Comparison of ENCODE assay signal across 1 cellular context in the genomic region with DNA sequence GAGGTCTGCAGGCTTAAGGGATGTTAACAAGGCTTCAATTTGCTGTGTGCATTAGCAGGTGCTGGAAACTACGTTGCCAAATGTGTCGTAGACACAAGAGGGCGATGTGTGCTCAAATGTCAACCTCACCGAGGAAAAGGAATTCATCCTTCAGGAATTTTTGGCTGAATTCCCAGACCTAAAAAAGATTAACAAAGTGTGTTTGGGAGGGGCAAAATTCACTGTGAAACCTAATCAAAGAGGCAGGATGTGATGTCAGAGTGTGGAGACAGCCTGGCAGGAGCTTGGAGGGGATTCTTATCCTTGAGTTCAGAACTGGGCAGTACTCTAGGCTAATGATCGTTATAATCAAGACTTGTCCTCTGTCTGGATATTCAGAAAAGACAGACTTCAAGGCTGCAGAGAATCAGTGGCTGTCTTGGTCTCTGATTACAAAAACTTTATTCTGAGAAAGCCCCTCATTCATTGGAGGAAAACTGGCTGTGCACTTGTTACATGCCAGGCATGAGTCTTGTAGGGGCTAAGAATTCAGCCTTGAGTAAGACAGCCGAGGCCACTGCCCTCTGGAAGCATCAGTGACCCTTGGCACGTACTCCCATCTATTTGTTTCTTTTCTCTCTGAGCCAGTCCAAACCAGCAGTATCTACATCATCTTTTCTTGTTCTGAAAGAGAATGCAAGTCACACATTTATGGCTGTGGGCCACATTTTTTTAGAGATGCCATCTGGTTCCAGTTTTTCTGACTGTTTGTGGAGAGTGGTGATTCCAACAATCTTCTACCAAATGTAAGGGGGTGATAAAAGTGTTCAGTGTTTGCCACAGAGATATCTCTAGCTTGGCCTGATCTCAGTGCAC.
TF ChIP-seq lines count a peak whose summit lies in the region.

No MANE protein-coding gene starts in this region.

TF ChIP-seq in HepG2, 621 proteins besides CTCF, POLR2A, EP300 and RAD21 (continued from another document and continues in another):
- no peak for TF ChIP-seq CSRNP1 (CRISPR knock-in tag; IDR thresholded peaks at IDR 0.05)
- no peak; the same call in 1 of the 2 replicates for TF ChIP-seq ZNF772 (CRISPR knock-in tag; IDR thresholded peaks at IDR 0.05)
- TF ChIP-seq RARG (CRISPR knock-in tag; IDR thresholded peaks at IDR 0.05; ENCODE audit: low read depth): no peak
- no peak for TF ChIP-seq ZNF121 (CRISPR knock-in tag; IDR thresholded peaks at IDR 0.05)
- TF ChIP-seq MEIS2 (CRISPR knock-in tag; IDR thresholded peaks at IDR 0.05): 0 out of 2 replicates have a peak, but pooled peaks have one; percentile 80
- TF ChIP-seq KMT2A (CRISPR knock-in tag; IDR thresholded peaks at IDR 0.05): peak; percentile 82; the same call in 1 of the 2 replicates
- TF ChIP-seq HNF4A (CRISPR knock-in tag; IDR thresholded peaks at IDR 0.05): peak; percentile 43; the same call in 1 of the 2 replicates
- no peak for TF ChIP-seq USF2 (IDR thresholded peaks at IDR 0.05; ENCODE audit: low read depth, low read length)
- no peak for TF ChIP-seq USF2 (CRISPR knock-in tag; IDR thresholded peaks at IDR 0.05; ENCODE audit: borderline replicate concordance)
- TF ChIP-seq SNAPC2 (CRISPR knock-in tag; IDR thresholded peaks at IDR 0.05): peak; percentile 71; the same call in 1 of the 2 replicates
- TF ChIP-seq ZBTB7B (CRISPR knock-in tag; IDR thresholded peaks at IDR 0.05): peak; percentile 78
- TF ChIP-seq JUNB (CRISPR knock-in tag; IDR thresholded peaks at IDR 0.05; ENCODE audit: borderline replicate concordance): no peak
- TF ChIP-seq ZMAT5 (CRISPR knock-in tag; IDR thresholded peaks at IDR 0.05; ENCODE audit: borderline replicate concordance, low read depth): no peak
- TF ChIP-seq, protein P1, sequence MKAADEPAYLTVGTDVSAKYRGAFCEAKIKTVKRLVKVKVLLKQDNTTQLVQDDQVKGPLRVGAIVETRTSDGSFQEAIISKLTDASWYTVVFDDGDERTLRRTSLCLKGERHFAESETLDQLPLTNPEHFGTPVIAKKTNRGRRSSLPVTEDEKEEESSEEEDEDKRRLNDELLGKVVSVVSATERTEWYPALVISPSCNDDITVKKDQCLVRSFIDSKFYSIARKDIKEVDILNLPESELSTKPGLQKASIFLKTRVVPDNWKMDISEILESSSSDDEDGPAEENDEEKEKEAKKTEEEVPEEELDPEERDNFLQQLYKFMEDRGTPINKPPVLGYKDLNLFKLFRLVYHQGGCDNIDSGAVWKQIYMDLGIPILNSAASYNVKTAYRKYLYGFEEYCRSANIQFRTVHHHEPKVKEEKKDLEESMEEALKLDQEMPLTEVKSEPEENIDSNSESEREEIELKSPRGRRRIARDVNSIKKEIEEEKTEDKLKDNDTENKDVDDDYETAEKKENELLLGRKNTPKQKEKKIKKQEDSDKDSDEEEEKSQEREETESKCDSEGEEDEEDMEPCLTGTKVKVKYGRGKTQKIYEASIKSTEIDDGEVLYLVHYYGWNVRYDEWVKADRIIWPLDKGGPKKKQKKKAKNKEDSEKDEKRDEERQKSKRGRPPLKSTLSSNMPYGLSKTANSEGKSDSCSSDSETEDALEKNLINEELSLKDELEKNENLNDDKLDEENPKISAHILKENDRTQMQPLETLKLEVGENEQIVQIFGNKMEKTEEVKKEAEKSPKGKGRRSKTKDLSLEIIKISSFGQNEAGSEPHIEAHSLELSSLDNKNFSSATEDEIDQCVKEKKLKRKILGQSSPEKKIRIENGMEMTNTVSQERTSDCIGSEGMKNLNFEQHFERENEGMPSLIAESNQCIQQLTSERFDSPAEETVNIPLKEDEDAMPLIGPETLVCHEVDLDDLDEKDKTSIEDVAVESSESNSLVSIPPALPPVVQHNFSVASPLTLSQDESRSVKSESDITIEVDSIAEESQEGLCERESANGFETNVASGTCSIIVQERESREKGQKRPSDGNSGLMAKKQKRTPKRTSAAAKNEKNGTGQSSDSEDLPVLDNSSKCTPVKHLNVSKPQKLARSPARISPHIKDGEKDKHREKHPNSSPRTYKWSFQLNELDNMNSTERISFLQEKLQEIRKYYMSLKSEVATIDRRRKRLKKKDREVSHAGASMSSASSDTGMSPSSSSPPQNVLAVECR (CRISPR knock-in tag; IDR thresholded peaks at IDR 0.05; ENCODE audit: borderline replicate concordance): peak; percentile 32; the same call in 1 of the 2 replicates
- TF ChIP-seq BORCS8-MEF2B (CRISPR knock-in tag; IDR thresholded peaks at IDR 0.05): 0 out of 2 replicates have a peak, but pooled peaks have one; percentile 24
- TF ChIP-seq ESRRA (CRISPR knock-in tag; IDR thresholded peaks at IDR 0.05; ENCODE audit: low read depth): no peak
- TF ChIP-seq ZNF432 (CRISPR knock-in tag; IDR thresholded peaks at IDR 0.05; ENCODE audit: borderline replicate concordance): no peak
- no peak for TF ChIP-seq HNRNPH1 (optimal IDR thresholded peaks at IDR 0.05; ENCODE audit: low read depth, low read length)
- peak; percentile 72; the same call in 1 of the 2 replicates for TF ChIP-seq GABPB1 (CRISPR knock-in tag; IDR thresholded peaks at IDR 0.05)
- peak; percentile 87 for TF ChIP-seq KAT8 (CRISPR knock-in tag; IDR thresholded peaks at IDR 0.05)
- TF ChIP-seq, protein P2, sequence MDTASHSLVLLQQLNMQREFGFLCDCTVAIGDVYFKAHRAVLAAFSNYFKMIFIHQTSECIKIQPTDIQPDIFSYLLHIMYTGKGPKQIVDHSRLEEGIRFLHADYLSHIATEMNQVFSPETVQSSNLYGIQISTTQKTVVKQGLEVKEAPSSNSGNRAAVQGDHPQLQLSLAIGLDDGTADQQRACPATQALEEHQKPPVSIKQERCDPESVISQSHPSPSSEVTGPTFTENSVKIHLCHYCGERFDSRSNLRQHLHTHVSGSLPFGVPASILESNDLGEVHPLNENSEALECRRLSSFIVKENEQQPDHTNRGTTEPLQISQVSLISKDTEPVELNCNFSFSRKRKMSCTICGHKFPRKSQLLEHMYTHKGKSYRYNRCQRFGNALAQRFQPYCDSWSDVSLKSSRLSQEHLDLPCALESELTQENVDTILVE (CRISPR knock-in tag; IDR thresholded peaks at IDR 0.05): peak; percentile 83
- peak; percentile 89 for TF ChIP-seq ZNF574 (CRISPR knock-in tag; IDR thresholded peaks at IDR 0.05)
- TF ChIP-seq ETV5 (CRISPR knock-in tag; IDR thresholded peaks at IDR 0.05; ENCODE audit: borderline replicate concordance): peak; percentile 87
- TF ChIP-seq, protein P3, sequence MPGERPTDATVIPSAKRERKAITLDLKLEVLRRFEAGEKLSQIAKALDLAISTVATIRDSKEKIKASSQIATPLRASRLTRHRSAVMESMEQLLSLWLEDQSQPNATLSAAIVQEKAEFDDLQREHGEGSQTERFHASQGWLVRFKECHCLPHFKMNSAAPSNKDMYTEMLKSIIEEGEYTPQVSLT (CRISPR knock-in tag; IDR thresholded peaks at IDR 0.05; ENCODE audit: borderline replicate concordance, low read depth): no peak
- TF ChIP-seq PLRG1 (conservative IDR thresholded peaks at IDR 0.05): no peak
- TF ChIP-seq ZNF598 (CRISPR knock-in tag; IDR thresholded peaks at IDR 0.05; ENCODE audit: borderline replicate concordance): no peak; the same call in 1 of the 2 replicates
- no peak for TF ChIP-seq ZNF460 (CRISPR knock-in tag; IDR thresholded peaks at IDR 0.05; ENCODE audit: borderline replicate concordance)
- TF ChIP-seq ISL2 (CRISPR knock-in tag; IDR thresholded peaks at IDR 0.05): peak; percentile 79; the same call in 1 of the 2 replicates
- no peak for TF ChIP-seq ZNF180 (CRISPR knock-in tag; IDR thresholded peaks at IDR 0.05; ENCODE audit: borderline replicate concordance, low read depth)
- TF ChIP-seq ZMYM3 (CRISPR knock-in tag; IDR thresholded peaks at IDR 0.05): 0 out of 2 replicates have a peak, but pooled peaks have one; percentile 40
- TF ChIP-seq BHLHE40 (IDR thresholded peaks at IDR 0.05; ENCODE audit: low read length): no peak
- TF ChIP-seq, protein P4, sequence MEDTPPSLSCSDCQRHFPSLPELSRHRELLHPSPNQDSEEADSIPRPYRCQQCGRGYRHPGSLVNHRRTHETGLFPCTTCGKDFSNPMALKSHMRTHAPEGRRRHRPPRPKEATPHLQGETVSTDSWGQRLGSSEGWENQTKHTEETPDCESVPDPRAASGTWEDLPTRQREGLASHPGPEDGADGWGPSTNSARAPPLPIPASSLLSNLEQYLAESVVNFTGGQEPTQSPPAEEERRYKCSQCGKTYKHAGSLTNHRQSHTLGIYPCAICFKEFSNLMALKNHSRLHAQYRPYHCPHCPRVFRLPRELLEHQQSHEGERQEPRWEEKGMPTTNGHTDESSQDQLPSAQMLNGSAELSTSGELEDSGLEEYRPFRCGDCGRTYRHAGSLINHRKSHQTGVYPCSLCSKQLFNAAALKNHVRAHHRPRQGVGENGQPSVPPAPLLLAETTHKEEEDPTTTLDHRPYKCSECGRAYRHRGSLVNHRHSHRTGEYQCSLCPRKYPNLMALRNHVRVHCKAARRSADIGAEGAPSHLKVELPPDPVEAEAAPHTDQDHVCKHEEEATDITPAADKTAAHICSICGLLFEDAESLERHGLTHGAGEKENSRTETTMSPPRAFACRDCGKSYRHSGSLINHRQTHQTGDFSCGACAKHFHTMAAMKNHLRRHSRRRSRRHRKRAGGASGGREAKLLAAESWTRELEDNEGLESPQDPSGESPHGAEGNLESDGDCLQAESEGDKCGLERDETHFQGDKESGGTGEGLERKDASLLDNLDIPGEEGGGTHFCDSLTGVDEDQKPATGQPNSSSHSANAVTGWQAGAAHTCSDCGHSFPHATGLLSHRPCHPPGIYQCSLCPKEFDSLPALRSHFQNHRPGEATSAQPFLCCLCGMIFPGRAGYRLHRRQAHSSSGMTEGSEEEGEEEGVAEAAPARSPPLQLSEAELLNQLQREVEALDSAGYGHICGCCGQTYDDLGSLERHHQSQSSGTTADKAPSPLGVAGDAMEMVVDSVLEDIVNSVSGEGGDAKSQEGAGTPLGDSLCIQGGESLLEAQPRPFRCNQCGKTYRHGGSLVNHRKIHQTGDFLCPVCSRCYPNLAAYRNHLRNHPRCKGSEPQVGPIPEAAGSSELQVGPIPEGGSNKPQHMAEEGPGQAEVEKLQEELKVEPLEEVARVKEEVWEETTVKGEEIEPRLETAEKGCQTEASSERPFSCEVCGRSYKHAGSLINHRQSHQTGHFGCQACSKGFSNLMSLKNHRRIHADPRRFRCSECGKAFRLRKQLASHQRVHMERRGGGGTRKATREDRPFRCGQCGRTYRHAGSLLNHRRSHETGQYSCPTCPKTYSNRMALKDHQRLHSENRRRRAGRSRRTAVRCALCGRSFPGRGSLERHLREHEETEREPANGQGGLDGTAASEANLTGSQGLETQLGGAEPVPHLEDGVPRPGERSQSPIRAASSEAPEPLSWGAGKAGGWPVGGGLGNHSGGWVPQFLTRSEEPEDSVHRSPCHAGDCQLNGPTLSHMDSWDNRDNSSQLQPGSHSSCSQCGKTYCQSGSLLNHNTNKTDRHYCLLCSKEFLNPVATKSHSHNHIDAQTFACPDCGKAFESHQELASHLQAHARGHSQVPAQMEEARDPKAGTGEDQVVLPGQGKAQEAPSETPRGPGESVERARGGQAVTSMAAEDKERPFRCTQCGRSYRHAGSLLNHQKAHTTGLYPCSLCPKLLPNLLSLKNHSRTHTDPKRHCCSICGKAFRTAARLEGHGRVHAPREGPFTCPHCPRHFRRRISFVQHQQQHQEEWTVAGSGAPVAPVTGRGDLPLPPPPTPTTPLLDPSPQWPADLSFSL (CRISPR knock-in tag; IDR thresholded peaks at IDR 0.05): no peak
- TF ChIP-seq DNMT1 (CRISPR knock-in tag; IDR thresholded peaks at IDR 0.05): no peak
- no peak for TF ChIP-seq NFATC3 (CRISPR knock-in tag; IDR thresholded peaks at IDR 0.05)
- TF ChIP-seq MEF2D (CRISPR knock-in tag; IDR thresholded peaks at IDR 0.05): peak; percentile 72
- no peak for TF ChIP-seq ZFP36L1 (CRISPR knock-in tag; IDR thresholded peaks at IDR 0.05)
- no peak for TF ChIP-seq ZNF790 (CRISPR knock-in tag; IDR thresholded peaks at IDR 0.05; ENCODE audit: borderline replicate concordance)
- TF ChIP-seq ZNF567 (CRISPR knock-in tag; IDR thresholded peaks at IDR 0.05; ENCODE audit: borderline replicate concordance): no peak
